ENCODE assay signal across 1 cellular context in the genomic region with DNA sequence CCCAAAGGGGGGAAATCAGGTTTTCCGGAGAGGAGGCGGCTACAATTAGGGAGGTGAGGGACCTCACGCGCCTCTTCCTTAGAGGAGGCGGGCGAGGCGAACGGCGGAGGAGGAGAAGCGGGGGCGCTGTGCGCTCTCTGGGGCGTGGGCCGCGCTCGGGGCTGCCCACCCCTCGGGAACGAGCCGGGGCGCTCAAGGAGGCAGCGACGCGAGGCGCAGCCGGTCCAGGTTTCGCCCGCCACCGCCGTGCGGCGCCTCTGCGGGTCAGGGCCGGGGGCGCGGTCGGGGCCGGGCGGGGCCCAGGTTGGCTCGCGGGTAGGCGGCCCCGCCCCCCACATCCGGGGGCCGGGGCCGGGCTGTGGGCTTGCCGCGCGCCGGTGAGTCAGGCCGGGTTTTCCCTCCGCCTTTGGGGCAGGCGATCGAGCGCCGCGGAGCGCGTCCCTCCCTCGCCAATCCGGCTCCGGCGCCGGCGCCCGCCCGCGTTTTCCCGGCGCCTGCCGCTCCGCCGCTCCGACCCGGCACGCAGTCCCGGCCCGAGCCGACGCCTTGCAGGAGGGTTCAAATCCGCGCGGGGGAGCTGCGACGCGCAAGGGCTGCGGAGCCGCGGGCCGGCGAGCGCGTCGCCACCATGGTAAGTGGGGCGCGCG.
A peak's percentile ranks its signal among the peaks of the same experiment; 100 is the strongest.
TF ChIP-seq lines count a peak whose summit lies in the region.

A gene with protein sequence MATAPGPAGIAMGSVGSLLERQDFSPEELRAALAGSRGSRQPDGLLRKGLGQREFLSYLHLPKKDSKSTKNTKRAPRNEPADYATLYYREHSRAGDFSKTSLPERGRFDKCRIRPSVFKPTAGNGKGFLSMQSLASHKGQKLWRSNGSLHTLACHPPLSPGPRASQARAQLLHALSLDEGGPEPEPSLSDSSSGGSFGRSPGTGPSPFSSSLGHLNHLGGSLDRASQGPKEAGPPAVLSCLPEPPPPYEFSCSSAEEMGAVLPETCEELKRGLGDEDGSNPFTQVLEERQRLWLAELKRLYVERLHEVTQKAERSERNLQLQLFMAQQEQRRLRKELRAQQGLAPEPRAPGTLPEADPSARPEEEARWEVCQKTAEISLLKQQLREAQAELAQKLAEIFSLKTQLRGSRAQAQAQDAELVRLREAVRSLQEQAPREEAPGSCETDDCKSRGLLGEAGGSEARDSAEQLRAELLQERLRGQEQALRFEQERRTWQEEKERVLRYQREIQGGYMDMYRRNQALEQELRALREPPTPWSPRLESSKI (plus strand): TSS at position 392 of the 647 bp plus-strand sequence. CDS start 6,052 bp downstream, outside the sequence.

TF ChIP-seq in K562, 482 proteins besides CTCF, POLR2A, EP300 and RAD21 (continued from another document and continues in another):
- TF ChIP-seq, protein P1, sequence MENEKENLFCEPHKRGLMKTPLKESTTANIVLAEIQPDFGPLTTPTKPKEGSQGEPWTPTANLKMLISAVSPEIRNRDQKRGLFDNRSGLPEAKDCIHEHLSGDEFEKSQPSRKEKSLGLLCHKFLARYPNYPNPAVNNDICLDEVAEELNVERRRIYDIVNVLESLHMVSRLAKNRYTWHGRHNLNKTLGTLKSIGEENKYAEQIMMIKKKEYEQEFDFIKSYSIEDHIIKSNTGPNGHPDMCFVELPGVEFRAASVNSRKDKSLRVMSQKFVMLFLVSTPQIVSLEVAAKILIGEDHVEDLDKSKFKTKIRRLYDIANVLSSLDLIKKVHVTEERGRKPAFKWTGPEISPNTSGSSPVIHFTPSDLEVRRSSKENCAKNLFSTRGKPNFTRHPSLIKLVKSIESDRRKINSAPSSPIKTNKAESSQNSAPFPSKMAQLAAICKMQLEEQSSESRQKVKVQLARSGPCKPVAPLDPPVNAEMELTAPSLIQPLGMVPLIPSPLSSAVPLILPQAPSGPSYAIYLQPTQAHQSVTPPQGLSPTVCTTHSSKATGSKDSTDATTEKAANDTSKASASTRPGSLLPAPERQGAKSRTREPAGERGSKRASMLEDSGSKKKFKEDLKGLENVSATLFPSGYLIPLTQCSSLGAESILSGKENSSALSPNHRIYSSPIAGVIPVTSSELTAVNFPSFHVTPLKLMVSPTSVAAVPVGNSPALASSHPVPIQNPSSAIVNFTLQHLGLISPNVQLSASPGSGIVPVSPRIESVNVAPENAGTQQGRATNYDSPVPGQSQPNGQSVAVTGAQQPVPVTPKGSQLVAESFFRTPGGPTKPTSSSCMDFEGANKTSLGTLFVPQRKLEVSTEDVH (IDR thresholded peaks at IDR 0.05; ENCODE audit: low read depth, partially characterized antibody), result no peak
- TF ChIP-seq OTX1 (CRISPR knock-in tag; IDR thresholded peaks at IDR 0.05) (no peak), CBX3 (IDR thresholded peaks at IDR 0.05; ENCODE audit: borderline replicate concordance in 1 of 2, low read length in 2 of 2) (no peak), NFATC3 (IDR thresholded peaks at IDR 0.05) (no peak), ZNF174 (CRISPR knock-in tag; IDR thresholded peaks at IDR 0.05) (no peak), ARNT (IDR thresholded peaks at IDR 0.05) (no peak), TGIF2 (CRISPR knock-in tag; IDR thresholded peaks at IDR 0.05) (no peak), LCOR (CRISPR knock-in tag; IDR thresholded peaks at IDR 0.05) (no peak), SMAD3 (CRISPR knock-in tag; conservative IDR thresholded peaks at IDR 0.05) (no peak), NFIC (IDR thresholded peaks at IDR 0.05) (no peak), MTA3 (IDR thresholded peaks at IDR 0.05; ENCODE audit: borderline replicate concordance) (0 out of 2 replicates have a peak, but pooled peaks have one; percentile 73), HNRNPUL1 (IDR thresholded peaks at IDR 0.05; ENCODE audit: low read length) (no peak), SMAD2 (IDR thresholded peaks at IDR 0.05; ENCODE audit: low read depth, low read length) (no peak), HLTF (IDR thresholded peaks at IDR 0.05) (no peak), MEIS2 (IDR thresholded peaks at IDR 0.05; ENCODE audit: partially characterized antibody) (peak; percentile 26), ZNF668 (CRISPR knock-in tag; IDR thresholded peaks at IDR 0.05) (no peak), FIP1L1 (IDR thresholded peaks at IDR 0.05; ENCODE audit: low read depth, low read length, poor library complexity, severe bottlenecking) (peak; percentile 92), ZFP1 (CRISPR knock-in tag; IDR thresholded peaks at IDR 0.05) (no peak), NR3C1 (CRISPR knock-in tag; IDR thresholded peaks at IDR 0.05) (no peak), CREBBP (IDR thresholded peaks at IDR 0.05; ENCODE audit: low read depth, low read length) (no peak), SOX6 (IDR thresholded peaks at IDR 0.05) (peak; percentile 44; the same call in 1 of the 2 replicates), NCOA1 (IDR thresholded peaks at IDR 0.05; ENCODE audit: low read depth) (no peak), TAF9B (IDR thresholded peaks at IDR 0.05; ENCODE audit: partially characterized antibody) (no peak), MCM3 (IDR thresholded peaks at IDR 0.05) (no peak), HMGN3 (IDR thresholded peaks at IDR 0.05; ENCODE audit: borderline replicate concordance, extremely low read depth, insufficient read length, low read depth, low read length) (peak; percentile 98), SRSF3 (IDR thresholded peaks at IDR 0.05; ENCODE audit: insufficient read depth, low read length) (no peak), EZH2 (IDR thresholded peaks at IDR 0.05; ENCODE audit: borderline replicate concordance, low read depth, low read length) (no peak), CCNT2 (IDR thresholded peaks at IDR 0.05; ENCODE audit: borderline replicate concordance, extremely low read depth, insufficient read length, low read depth, low read length) (peak; percentile 96), POLR2G (IDR thresholded peaks at IDR 0.05; ENCODE audit: low read depth, low read length) (peak; percentile 80), MXI1 (IDR thresholded peaks at IDR 0.05; ENCODE audit: low read depth, low read length) (no peak), ZNF23 (CRISPR knock-in tag; IDR thresholded peaks at IDR 0.05) (no peak)
- TF ChIP-seq, protein P2, sequence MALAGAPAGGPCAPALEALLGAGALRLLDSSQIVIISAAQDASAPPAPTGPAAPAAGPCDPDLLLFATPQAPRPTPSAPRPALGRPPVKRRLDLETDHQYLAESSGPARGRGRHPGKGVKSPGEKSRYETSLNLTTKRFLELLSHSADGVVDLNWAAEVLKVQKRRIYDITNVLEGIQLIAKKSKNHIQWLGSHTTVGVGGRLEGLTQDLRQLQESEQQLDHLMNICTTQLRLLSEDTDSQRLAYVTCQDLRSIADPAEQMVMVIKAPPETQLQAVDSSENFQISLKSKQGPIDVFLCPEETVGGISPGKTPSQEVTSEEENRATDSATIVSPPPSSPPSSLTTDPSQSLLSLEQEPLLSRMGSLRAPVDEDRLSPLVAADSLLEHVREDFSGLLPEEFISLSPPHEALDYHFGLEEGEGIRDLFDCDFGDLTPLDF (CRISPR knock-in tag; IDR thresholded peaks at IDR 0.05), result peak; percentile 61; the same call in 1 of the 2 replicates
- TF ChIP-seq, protein P3, sequence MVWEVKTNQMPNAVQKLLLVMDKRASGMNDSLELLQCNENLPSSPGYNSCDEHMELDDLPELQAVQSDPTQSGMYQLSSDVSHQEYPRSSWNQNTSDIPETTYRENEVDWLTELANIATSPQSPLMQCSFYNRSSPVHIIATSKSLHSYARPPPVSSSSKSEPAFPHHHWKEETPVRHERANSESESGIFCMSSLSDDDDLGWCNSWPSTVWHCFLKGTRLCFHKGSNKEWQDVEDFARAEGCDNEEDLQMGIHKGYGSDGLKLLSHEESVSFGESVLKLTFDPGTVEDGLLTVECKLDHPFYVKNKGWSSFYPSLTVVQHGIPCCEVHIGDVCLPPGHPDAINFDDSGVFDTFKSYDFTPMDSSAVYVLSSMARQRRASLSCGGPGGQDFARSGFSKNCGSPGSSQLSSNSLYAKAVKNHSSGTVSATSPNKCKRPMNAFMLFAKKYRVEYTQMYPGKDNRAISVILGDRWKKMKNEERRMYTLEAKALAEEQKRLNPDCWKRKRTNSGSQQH (CRISPR knock-in tag; IDR thresholded peaks at IDR 0.05), result no peak
- TF ChIP-seq, protein P4, sequence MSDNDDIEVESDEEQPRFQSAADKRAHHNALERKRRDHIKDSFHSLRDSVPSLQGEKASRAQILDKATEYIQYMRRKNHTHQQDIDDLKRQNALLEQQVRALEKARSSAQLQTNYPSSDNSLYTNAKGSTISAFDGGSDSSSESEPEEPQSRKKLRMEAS (CRISPR knock-in tag; IDR thresholded peaks at IDR 0.05), result peak; percentile 76
- TF ChIP-seq, protein P5, sequence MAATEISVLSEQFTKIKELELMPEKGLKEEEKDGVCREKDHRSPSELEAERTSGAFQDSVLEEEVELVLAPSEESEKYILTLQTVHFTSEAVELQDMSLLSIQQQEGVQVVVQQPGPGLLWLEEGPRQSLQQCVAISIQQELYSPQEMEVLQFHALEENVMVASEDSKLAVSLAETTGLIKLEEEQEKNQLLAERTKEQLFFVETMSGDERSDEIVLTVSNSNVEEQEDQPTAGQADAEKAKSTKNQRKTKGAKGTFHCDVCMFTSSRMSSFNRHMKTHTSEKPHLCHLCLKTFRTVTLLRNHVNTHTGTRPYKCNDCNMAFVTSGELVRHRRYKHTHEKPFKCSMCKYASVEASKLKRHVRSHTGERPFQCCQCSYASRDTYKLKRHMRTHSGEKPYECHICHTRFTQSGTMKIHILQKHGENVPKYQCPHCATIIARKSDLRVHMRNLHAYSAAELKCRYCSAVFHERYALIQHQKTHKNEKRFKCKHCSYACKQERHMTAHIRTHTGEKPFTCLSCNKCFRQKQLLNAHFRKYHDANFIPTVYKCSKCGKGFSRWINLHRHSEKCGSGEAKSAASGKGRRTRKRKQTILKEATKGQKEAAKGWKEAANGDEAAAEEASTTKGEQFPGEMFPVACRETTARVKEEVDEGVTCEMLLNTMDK (IDR thresholded peaks at IDR 0.05; ENCODE audit: borderline replicate concordance, insufficient read depth, low read depth, low read length, poor library complexity, severe bottlenecking), result peak; percentile 95
- TF ChIP-seq, protein P6, sequence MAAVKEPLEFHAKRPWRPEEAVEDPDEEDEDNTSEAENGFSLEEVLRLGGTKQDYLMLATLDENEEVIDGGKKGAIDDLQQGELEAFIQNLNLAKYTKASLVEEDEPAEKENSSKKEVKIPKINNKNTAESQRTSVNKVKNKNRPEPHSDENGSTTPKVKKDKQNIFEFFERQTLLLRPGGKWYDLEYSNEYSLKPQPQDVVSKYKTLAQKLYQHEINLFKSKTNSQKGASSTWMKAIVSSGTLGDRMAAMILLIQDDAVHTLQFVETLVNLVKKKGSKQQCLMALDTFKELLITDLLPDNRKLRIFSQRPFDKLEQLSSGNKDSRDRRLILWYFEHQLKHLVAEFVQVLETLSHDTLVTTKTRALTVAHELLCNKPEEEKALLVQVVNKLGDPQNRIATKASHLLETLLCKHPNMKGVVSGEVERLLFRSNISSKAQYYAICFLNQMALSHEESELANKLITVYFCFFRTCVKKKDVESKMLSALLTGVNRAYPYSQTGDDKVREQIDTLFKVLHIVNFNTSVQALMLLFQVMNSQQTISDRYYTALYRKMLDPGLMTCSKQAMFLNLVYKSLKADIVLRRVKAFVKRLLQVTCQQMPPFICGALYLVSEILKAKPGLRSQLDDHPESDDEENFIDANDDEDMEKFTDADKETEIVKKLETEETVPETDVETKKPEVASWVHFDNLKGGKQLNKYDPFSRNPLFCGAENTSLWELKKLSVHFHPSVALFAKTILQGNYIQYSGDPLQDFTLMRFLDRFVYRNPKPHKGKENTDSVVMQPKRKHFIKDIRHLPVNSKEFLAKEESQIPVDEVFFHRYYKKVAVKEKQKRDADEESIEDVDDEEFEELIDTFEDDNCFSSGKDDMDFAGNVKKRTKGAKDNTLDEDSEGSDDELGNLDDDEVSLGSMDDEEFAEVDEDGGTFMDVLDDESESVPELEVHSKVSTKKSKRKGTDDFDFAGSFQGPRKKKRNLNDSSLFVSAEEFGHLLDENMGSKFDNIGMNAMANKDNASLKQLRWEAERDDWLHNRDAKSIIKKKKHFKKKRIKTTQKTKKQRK (IDR thresholded peaks at IDR 0.05; ENCODE audit: borderline replicate concordance, low read depth, low read length), result no peak
- TF ChIP-seq, protein P7, sequence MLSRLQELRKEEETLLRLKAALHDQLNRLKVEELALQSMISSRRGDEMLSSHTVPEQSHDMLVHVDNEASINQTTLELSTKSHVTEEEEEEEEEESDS (CRISPR knock-in tag; IDR thresholded peaks at IDR 0.05), result no peak
- TF ChIP-seq, protein P8, sequence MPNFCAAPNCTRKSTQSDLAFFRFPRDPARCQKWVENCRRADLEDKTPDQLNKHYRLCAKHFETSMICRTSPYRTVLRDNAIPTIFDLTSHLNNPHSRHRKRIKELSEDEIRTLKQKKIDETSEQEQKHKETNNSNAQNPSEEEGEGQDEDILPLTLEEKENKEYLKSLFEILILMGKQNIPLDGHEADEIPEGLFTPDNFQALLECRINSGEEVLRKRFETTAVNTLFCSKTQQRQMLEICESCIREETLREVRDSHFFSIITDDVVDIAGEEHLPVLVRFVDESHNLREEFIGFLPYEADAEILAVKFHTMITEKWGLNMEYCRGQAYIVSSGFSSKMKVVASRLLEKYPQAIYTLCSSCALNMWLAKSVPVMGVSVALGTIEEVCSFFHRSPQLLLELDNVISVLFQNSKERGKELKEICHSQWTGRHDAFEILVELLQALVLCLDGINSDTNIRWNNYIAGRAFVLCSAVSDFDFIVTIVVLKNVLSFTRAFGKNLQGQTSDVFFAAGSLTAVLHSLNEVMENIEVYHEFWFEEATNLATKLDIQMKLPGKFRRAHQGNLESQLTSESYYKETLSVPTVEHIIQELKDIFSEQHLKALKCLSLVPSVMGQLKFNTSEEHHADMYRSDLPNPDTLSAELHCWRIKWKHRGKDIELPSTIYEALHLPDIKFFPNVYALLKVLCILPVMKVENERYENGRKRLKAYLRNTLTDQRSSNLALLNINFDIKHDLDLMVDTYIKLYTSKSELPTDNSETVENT (CRISPR knock-in tag; IDR thresholded peaks at IDR 0.05), result no peak
- TF ChIP-seq, protein P9, sequence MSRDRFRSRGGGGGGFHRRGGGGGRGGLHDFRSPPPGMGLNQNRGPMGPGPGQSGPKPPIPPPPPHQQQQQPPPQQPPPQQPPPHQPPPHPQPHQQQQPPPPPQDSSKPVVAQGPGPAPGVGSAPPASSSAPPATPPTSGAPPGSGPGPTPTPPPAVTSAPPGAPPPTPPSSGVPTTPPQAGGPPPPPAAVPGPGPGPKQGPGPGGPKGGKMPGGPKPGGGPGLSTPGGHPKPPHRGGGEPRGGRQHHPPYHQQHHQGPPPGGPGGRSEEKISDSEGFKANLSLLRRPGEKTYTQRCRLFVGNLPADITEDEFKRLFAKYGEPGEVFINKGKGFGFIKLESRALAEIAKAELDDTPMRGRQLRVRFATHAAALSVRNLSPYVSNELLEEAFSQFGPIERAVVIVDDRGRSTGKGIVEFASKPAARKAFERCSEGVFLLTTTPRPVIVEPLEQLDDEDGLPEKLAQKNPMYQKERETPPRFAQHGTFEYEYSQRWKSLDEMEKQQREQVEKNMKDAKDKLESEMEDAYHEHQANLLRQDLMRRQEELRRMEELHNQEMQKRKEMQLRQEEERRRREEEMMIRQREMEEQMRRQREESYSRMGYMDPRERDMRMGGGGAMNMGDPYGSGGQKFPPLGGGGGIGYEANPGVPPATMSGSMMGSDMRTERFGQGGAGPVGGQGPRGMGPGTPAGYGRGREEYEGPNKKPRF (IDR thresholded peaks at IDR 0.05; ENCODE audit: low read depth, low read length), result no peak
- TF ChIP-seq, protein P10, sequence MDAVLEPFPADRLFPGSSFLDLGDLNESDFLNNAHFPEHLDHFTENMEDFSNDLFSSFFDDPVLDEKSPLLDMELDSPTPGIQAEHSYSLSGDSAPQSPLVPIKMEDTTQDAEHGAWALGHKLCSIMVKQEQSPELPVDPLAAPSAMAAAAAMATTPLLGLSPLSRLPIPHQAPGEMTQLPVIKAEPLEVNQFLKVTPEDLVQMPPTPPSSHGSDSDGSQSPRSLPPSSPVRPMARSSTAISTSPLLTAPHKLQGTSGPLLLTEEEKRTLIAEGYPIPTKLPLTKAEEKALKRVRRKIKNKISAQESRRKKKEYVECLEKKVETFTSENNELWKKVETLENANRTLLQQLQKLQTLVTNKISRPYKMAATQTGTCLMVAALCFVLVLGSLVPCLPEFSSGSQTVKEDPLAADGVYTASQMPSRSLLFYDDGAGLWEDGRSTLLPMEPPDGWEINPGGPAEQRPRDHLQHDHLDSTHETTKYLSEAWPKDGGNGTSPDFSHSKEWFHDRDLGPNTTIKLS (IDR thresholded peaks at IDR 0.05; ENCODE audit: borderline replicate concordance, low read depth), result no peak
